In the genomic region with DNA sequence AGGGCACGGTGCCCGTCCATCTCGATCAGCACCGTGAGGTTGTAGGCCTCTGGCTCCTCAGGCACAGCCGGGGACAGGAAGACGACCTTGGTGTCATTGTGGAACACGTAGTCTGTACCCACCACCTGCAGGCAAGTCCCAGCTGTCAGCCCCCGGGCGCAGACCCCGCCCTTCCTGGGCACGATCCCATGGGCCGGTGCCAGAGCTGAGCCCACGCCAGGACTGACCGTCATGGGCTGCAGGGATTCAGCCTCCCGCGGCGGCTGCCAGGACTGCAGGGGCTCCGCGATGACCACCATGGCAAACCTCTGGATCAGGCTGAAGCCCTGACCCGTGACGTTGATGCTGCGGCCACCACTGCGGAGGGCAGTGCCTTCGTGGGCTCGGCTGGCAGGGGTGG, we compare ENCODE assay signal across 14 cellular contexts. TPM values are rescaled to one million over a fixed set of nuclear protein-coding genes. Genes with fewer than 3 reads are reported as not detected.
DNase-seq lines count a peak whose midpoint lies in the region; ATAC-seq and TF ChIP-seq lines count a peak whose summit lies in the region.
"Had no signal": no experiment of that assay in that cellular context is flagged by ENCODE, and none has a peak within 500 bp of the region (broad histone marks: within the 10 kb centered on the region; RNA-seq: fewer than 3 reads in every experiment).

No MANE protein-coding gene starts in this region.

- H3K27me3 ChIP-seq in PC-3 (ENCODE audit: low read length) (no peaks in the 10 kb centered on the region), smooth muscle cell (ENCODE audit: low read depth) (no peaks in the 10 kb centered on the region), GM23338 (ENCODE audit: insufficient read depth) (no peaks in the 10 kb centered on the region)

- H2AFZ ChIP-seq in PC-3 (ENCODE audit: low read length) (no peak overlapping the region), smooth muscle cell (ENCODE audit: low read depth) (no peak overlapping the region), GM23338 (no peak overlapping the region)

- WGBS in smooth muscle cell (ENCODE audit: low lambda C conversion rate) = 93% methylated on average over 25 of the region's 25 CpGs

- H3K9me3 ChIP-seq in PC-3 (ENCODE audit: low read length) (no peaks in the 10 kb centered on the region), smooth muscle cell (replicated peaks; ENCODE audit: low read depth) (no peaks in the 10 kb centered on the region)

- H3F3A ChIP-seq in PC-3 (ENCODE audit: low read length, unreplicated experiment) (no peaks in the 10 kb centered on the region), smooth muscle cell (ENCODE audit: low read depth) (no peaks in the 10 kb centered on the region), GM23338 (replicated peaks; ENCODE audit: low read depth) (no peaks in the 10 kb centered on the region)

- H3K9ac ChIP-seq in PC-3 (ENCODE audit: low read length) (peak overlapping the region; percentile 63), smooth muscle cell (ENCODE audit: low read depth) (no peak overlapping the region)

- peak; percentile 56 for DNase-seq in PC-3
- DNase-seq in left cardiac atrium = no peak
- DNase-seq in smooth muscle cell (lab: John Stamatoyannopoulos, UW; ENCODE audit: unreplicated experiment) = no peak
- DNase-seq in GM23338 (ENCODE audit: low spot score) = no peak
- DNase-seq in amniotic stem cell (lab: John Stamatoyannopoulos, UW) = no peak
- DNase-seq: activated CD4-positive, alpha-beta memory T cell treated with anti-CD3 and anti-CD28 coated beads for 36 hours; activated naive CD4-positive, alpha-beta T cell; GF-D8; immature natural killer cell; natural killer cell; T-helper 9 cell had no signal

- intact Hi-C loops in PC-3 (cut with micrococcal nuclease) = loop anchor here (1.0 kb wide), 1 partner anchor 22 kb away; no protein-coding TSS in a partner anchor
- intact Hi-C loops in left cardiac atrium (cut with DNase I) = no loop called here

- no TSS peak for BruUV-seq in PC-3 (replicated peaks; lab: Mats Ljungman, UMichigan)

- no peak overlapping the region for H3K4me3 Mint-ChIP-seq in GM23338
- H3K4me3 Mint-ChIP-seq: activated CD4-positive, alpha-beta memory T cell treated with anti-CD3 and anti-CD28 coated beads for 36 hours; CD14-positive monocyte; central memory CD8-positive, alpha-beta T cell; immature natural killer cell; natural killer cell had no signal

- H3K4me1 Mint-ChIP-seq in GM23338 = no peaks in the 10 kb centered on the region
- H3K4me1 Mint-ChIP-seq: CD14-positive monocyte; central memory CD8-positive, alpha-beta T cell; immature natural killer cell; natural killer cell had no signal

- H3K36me3 ChIP-seq in PC-3 (ENCODE audit: low read depth, low read length) = peaks cover 16% of the 10 kb centered on the region; the same call in 1 of the 2 replicates
- no peaks in the 10 kb centered on the region for H3K36me3 ChIP-seq in smooth muscle cell (ENCODE audit: low read depth)
- H3K36me3 ChIP-seq in GM23338 (ENCODE audit: insufficient read depth) = 0 out of 2 replicates have a peak, but pooled peaks cover 4% of the 10 kb centered on the region

- H3K4me3 ChIP-seq in PC-3 (ENCODE audit: low read length) (peak overlapping the region; percentile 37; the same call in 1 of the 2 replicates), smooth muscle cell (no peak overlapping the region), GM23338 (no peak overlapping the region)

- no peaks in the 10 kb centered on the region for H4K20me1 ChIP-seq in PC-3 (ENCODE audit: low read length)
- H4K20me1 ChIP-seq in smooth muscle cell (ENCODE audit: low read depth) = peaks cover 92% of the 10 kb centered on the region
- no peaks in the 10 kb centered on the region for H4K20me1 ChIP-seq in GM23338 (replicated peaks; ENCODE audit: insufficient read depth)

- no peak for TF ChIP-seq CTCF in PC-3 (conservative IDR thresholded peaks at IDR 0.05; ENCODE audit: low read depth, low read length)
- TF ChIP-seq CTCF in smooth muscle cell (IDR thresholded peaks at IDR 0.05; ENCODE audit: borderline replicate concordance, insufficient read depth, poor library complexity, severe bottlenecking) = no peak
- no peak for TF ChIP-seq CTCF in GM23338 (conservative IDR thresholded peaks at IDR 0.05; ENCODE audit: low read depth in 2 of 2)

- peaks cover 16% of the 10 kb centered on the region for H3K4me1 ChIP-seq in PC-3 (ENCODE audit: insufficient read depth, low read length)
- H3K4me1 ChIP-seq in smooth muscle cell (ENCODE audit: low read depth) = no peaks in the 10 kb centered on the region
- no peaks in the 10 kb centered on the region for H3K4me1 ChIP-seq in GM23338 (ENCODE audit: insufficient read depth)

- H3K4me2 ChIP-seq in PC-3 (ENCODE audit: low read length) (peak overlapping the region; percentile 77), smooth muscle cell (no peak overlapping the region), GM23338 (no peak overlapping the region)

- POLR2A ChIA-PET in PC-3 (lab: Charles Lee; ENCODE audit: unreplicated experiment) = interaction anchor here (0.7 to 0.9 kb wide), 2 partner anchors 12 to 25 kb away, joined by 3 to 6 read pairs; a partner anchor contains a TSS

- peaks cover 11% of the 10 kb centered on the region for H3K27me3 Mint-ChIP-seq in GM23338 (ENCODE audit: insufficient read depth, low read depth, poor library complexity)
- H3K27me3 Mint-ChIP-seq: central memory CD8-positive, alpha-beta T cell had no signal

- peak; percentile 26 for ATAC-seq in PC-3
- ATAC-seq in left cardiac atrium = peak; percentile 64 to 69
- no peak for ATAC-seq in GM18511 (IDR thresholded peaks at IDR 0.05; ENCODE audit: unreplicated experiment)
- ATAC-seq in GM23338 = no peak
- ATAC-seq: natural killer cell had no signal

- peaks cover 2% of the 10 kb centered on the region; the same call in 1 of the 3 replicates for H3K9me3 Mint-ChIP-seq in GM23338
- H3K9me3 Mint-ChIP-seq: activated CD4-positive, alpha-beta memory T cell treated with anti-CD3 and anti-CD28 coated beads for 36 hours; central memory CD8-positive, alpha-beta T cell; immature natural killer cell; natural killer cell had no signal

- peaks cover 50% of the 10 kb centered on the region for H3K36me3 Mint-ChIP-seq in GM23338 (ENCODE audit: low read depth)
- H3K36me3 Mint-ChIP-seq: activated CD4-positive, alpha-beta memory T cell treated with anti-CD3 and anti-CD28 coated beads for 36 hours; immature natural killer cell; natural killer cell had no signal

- CTCF ChIA-PET in PC-3 (lab: Charles Lee) = no interaction called here

- no peaks in the 10 kb centered on the region for H3K9me2 ChIP-seq in PC-3 (replicated peaks; ENCODE audit: low read length)
- H3K9me2 ChIP-seq in GM23338 (ENCODE audit: insufficient read depth) = no peaks in the 10 kb centered on the region

- peaks cover 13% of the 10 kb centered on the region for H3K79me2 ChIP-seq in PC-3 (ENCODE audit: low read length)
- H3K79me2 ChIP-seq in smooth muscle cell (ENCODE audit: low read depth) = peaks cover 17% of the 10 kb centered on the region
- no peaks in the 10 kb centered on the region for H3K79me2 ChIP-seq in GM23338 (replicated peaks; ENCODE audit: insufficient read depth)

- H3K27ac Mint-ChIP-seq in GM23338 = no peak overlapping the region
- H3K27ac Mint-ChIP-seq: activated CD4-positive, alpha-beta memory T cell treated with anti-CD3 and anti-CD28 coated beads for 36 hours; immature natural killer cell; natural killer cell had no signal

- H3K27ac ChIP-seq in PC-3 (ENCODE audit: low read length) (peak overlapping the region; percentile 83), smooth muscle cell (ENCODE audit: low read depth) (peak overlapping the region; percentile 59), GM23338 (ENCODE audit: low read depth) (no peak overlapping the region)

TF ChIP-seq in GM23338, 12 proteins besides CTCF, POLR2A, EP300 and RAD21 (continues in another document):
- no peak for TF ChIP-seq NANOG (IDR thresholded peaks at IDR 0.05; ENCODE audit: borderline replicate concordance)

RNA-seq across cellular contexts. Expression of a gene that starts 11.8 kb away (rescaled TPM):
- 7.0 and 7.6 TPM in 2 replicates for total RNA-seq in PC-3 (2014; rRNA removed)
- 10 to 100 TPM; 13.3 to 15.4 TPM for total RNA-seq in left cardiac atrium
- 2.8 and 4.2 TPM in 2 replicates for total RNA-seq in smooth muscle cell
- 0.65 and 1.4 TPM in 2 replicates for polyA plus RNA-seq in smooth muscle cell
- total RNA-seq in GM23338 (2014; rRNA removed; shearing (Covaris generic)) = 1.6 and 1.9 TPM in 2 replicates
- polyA plus RNA-seq in GM23338 (2016; fragmentation: Nextera tagmentation; extraction: Ambion mirVana) = 0.34 and 0.78 TPM in 2 replicates
- polyA plus RNA-seq: CD14-positive monocyte had no signal

RNA-seq across cellular contexts. Expression of a gene that starts 20.5 kb away (rescaled TPM):
- total RNA-seq in PC-3 (2014; rRNA removed) (22.4 and 22.5 TPM in 2 replicates), left cardiac atrium (10 to 100 TPM; 13.2 to 14.7 TPM), smooth muscle cell (9.5 and 14.9 TPM in 2 replicates)
- polyA plus RNA-seq in smooth muscle cell (26.2 and 27.8 TPM in 2 replicates), GM23338 (2016; fragmentation: Nextera tagmentation; extraction: Ambion mirVana) (10.4 and 15.8 TPM in 2 replicates)
- 20.4 and 26.1 TPM in 2 replicates for total RNA-seq in GM23338 (2014; rRNA removed; shearing (Covaris generic))

RNA-seq across cellular contexts. Expression of a gene that starts 25.5 kb away (rescaled TPM):
- 68.2 and 82.9 TPM in 2 replicates for total RNA-seq in PC-3 (2014; rRNA removed)
- 10 to 100 TPM; 76.2 to 91.5 TPM for total RNA-seq in left cardiac atrium
- total RNA-seq in smooth muscle cell = 183 and 195 TPM in 2 replicates
- 210 and 249 TPM in 2 replicates for polyA plus RNA-seq in smooth muscle cell
- total RNA-seq in GM23338 (2014; rRNA removed; shearing (Covaris generic)) = 66.3 and 70.4 TPM in 2 replicates
- polyA plus RNA-seq in GM23338 (2016; fragmentation: Nextera tagmentation; extraction: Ambion mirVana) = 29.1 and 33.0 TPM in 2 replicates

RNA-seq across cellular contexts. Expression of a gene that starts 30.9 kb away (rescaled TPM):
- total RNA-seq in PC-3 (2014; rRNA removed) = 25.8 and 34.5 TPM in 2 replicates
- total RNA-seq in left cardiac atrium = 10 to 100 TPM; 11.2 to 14.2 TPM
- 5.1 and 9.5 TPM in 2 replicates for total RNA-seq in smooth muscle cell
- 12.8 and 15.7 TPM in 2 replicates for polyA plus RNA-seq in smooth muscle cell
- total RNA-seq in GM23338 (2014; rRNA removed; shearing (Covaris generic)) = 32.4 and 41.9 TPM in 2 replicates
- 4.1 and 5.1 TPM in 2 replicates for polyA plus RNA-seq in GM23338 (2016; fragmentation: Nextera tagmentation; extraction: Ambion mirVana)

RNA-seq across cellular contexts. Expression of a gene that starts 37.1 kb away (rescaled TPM):
- total RNA-seq in PC-3 (2014; rRNA removed) (32.1 and 39.5 TPM in 2 replicates), left cardiac atrium (10 to 100 TPM; 20.4 to 22.0 TPM), smooth muscle cell (10.0 and 10.6 TPM in 2 replicates)
- polyA plus RNA-seq in smooth muscle cell (22.7 and 26.0 TPM in 2 replicates), GM23338 (2016; fragmentation: Nextera tagmentation; extraction: Ambion mirVana) (18.6 TPM in 2 replicates)
- 32.7 and 47.1 TPM in 2 replicates for total RNA-seq in GM23338 (2014; rRNA removed; shearing (Covaris generic))

Comparison
In these comparisons a context has a peak if more than half of its experiments do, and no peak if none do; other contexts are left out.
1. ATAC-seq: peak in PC-3 (single experiment) and left cardiac atrium (2 of 2); none in GM18511 (single experiment) and GM23338 (single experiment).